In genomic region chr4:38930199-38930598, GRCh38 we compare ENCODE assay signal across 13 cellular contexts.
A peak's percentile ranks its signal among the peaks of the same experiment; 100 is the strongest.
DNase-seq lines count a peak whose midpoint lies in the region; ATAC-seq lines count a peak whose summit lies in the region.
"Had no signal": no experiment of that assay in that cellular context is flagged by ENCODE, and none has a peak within 500 bp of the region (broad histone marks: within the 10 kb centered on the region; RNA-seq: fewer than 3 reads in every experiment).

No MANE protein-coding gene starts in this region.

- DNase-seq in NCI-H2227 treated with DMSO at 0.1 percent for 48 hours (lab: John Stamatoyannopoulos, UW) (peak; percentile 46), NCI-H2227 (lab: John Stamatoyannopoulos, UW; ENCODE audit: unreplicated experiment) (no peak), dedifferentiated amniotic fluid mesenchymal stem cell (ENCODE audit: extremely low spot score) (no peak)
- no peak for DNase-seq in stimulated activated naive CD8-positive, alpha-beta T cell treated with anti-CD3 and anti-CD28 coated beads, Interleukin-15, Interleukin-2, amounts not matched to agents 100 U/mL and 50 U/mL, for 24 hours
- DNase-seq in T-helper 2 cell treated with Interferon-gamma antibody and Interleukin-4, amounts not matched to agents 5 μg/mL and 100 μg/mL, for 36 hours (ENCODE audit: low spot score) = no peak
- no peak for DNase-seq in stimulated activated CD4-positive, alpha-beta T cell treated with anti-CD3 and anti-CD28 coated beads, Interleukin-15, amount 100 ng/mL, for 24 hours
- DNase-seq: Calu3, esophagus squamous epithelium, NCI-H2081 treated with DMSO at 0.1 percent for 48 hours, testis had no signal

- H3K36me3 Mint-ChIP-seq in activated T-helper 17 cell treated with anti-CD3 and anti-CD28 coated beads, Interleukin-2, amount 50 U/mL, for 72 hours (ENCODE audit: low read depth) = no peaks in the 10 kb centered on the region
- H3K36me3 Mint-ChIP-seq in T-helper 2 cell treated with Interferon-gamma antibody and Interleukin-4, amounts not matched to agents 5 μg/mL and 100 μg/mL, for 36 hours (ENCODE audit: low read depth) = no peaks in the 10 kb centered on the region
- H3K36me3 Mint-ChIP-seq: activated naive CD4-positive, alpha-beta T cell treated with anti-CD3 and anti-CD28 coated beads, Interleukin-2, amount 50 U/mL, for 24 hours had no signal

- H3K4me1 Mint-ChIP-seq in activated T-helper 17 cell treated with anti-CD3 and anti-CD28 coated beads, Interleukin-2, amount 50 U/mL, for 72 hours = peaks cover 3% of the 10 kb centered on the region
- peaks cover 5% of the 10 kb centered on the region for H3K4me1 Mint-ChIP-seq in T-helper 2 cell treated with Interferon-gamma antibody and Interleukin-4, amounts not matched to agents 5 μg/mL and 100 μg/mL, for 36 hours (ENCODE audit: low read depth)
- H3K4me1 Mint-ChIP-seq: activated naive CD4-positive, alpha-beta T cell treated with anti-CD3 and anti-CD28 coated beads, Interleukin-2, amount 50 U/mL, for 24 hours had no signal

- no peak overlapping the region for H3K27ac Mint-ChIP-seq in activated T-helper 17 cell treated with anti-CD3 and anti-CD28 coated beads, Interleukin-2, amount 50 U/mL, for 72 hours
- H3K27ac Mint-ChIP-seq in T-helper 2 cell treated with Interferon-gamma antibody and Interleukin-4, amounts not matched to agents 5 μg/mL and 100 μg/mL, for 36 hours = no peak overlapping the region
- H3K27ac Mint-ChIP-seq: activated naive CD4-positive, alpha-beta T cell treated with anti-CD3 and anti-CD28 coated beads, Interleukin-2, amount 50 U/mL, for 24 hours had no signal

- H3K27me3 Mint-ChIP-seq in activated T-helper 17 cell treated with anti-CD3 and anti-CD28 coated beads, Interleukin-2, amount 50 U/mL, for 72 hours = no peaks in the 10 kb centered on the region
- peaks cover 3% of the 10 kb centered on the region for H3K27me3 Mint-ChIP-seq in T-helper 2 cell treated with Interferon-gamma antibody and Interleukin-4, amounts not matched to agents 5 μg/mL and 100 μg/mL, for 36 hours (ENCODE audit: low read depth)
- H3K27me3 Mint-ChIP-seq: activated naive CD4-positive, alpha-beta T cell treated with anti-CD3 and anti-CD28 coated beads, Interleukin-2, amount 50 U/mL, for 24 hours had no signal

- H3K9me3 Mint-ChIP-seq in activated T-helper 17 cell treated with anti-CD3 and anti-CD28 coated beads, Interleukin-2, amount 50 U/mL, for 72 hours = no peaks in the 10 kb centered on the region
- H3K9me3 Mint-ChIP-seq in T-helper 2 cell treated with Interferon-gamma antibody and Interleukin-4, amounts not matched to agents 5 μg/mL and 100 μg/mL, for 36 hours = no peaks in the 10 kb centered on the region
- H3K9me3 Mint-ChIP-seq: activated naive CD4-positive, alpha-beta T cell treated with anti-CD3 and anti-CD28 coated beads, Interleukin-2, amount 50 U/mL, for 24 hours had no signal

- no peak overlapping the region for H3K4me3 Mint-ChIP-seq in activated T-helper 17 cell treated with anti-CD3 and anti-CD28 coated beads, Interleukin-2, amount 50 U/mL, for 72 hours
- no peak overlapping the region for H3K4me3 Mint-ChIP-seq in T-helper 2 cell treated with Interferon-gamma antibody and Interleukin-4, amounts not matched to agents 5 μg/mL and 100 μg/mL, for 36 hours
- H3K4me3 Mint-ChIP-seq: activated naive CD4-positive, alpha-beta T cell treated with anti-CD3 and anti-CD28 coated beads, Interleukin-2, amount 50 U/mL, for 24 hours had no signal

- peak; percentile 92 for ATAC-seq in HG02759 (IDR thresholded peaks at IDR 0.05; ENCODE audit: unreplicated experiment)
- ATAC-seq in activated T-helper 17 cell treated with anti-CD3 and anti-CD28 coated beads, Interleukin-2, amount 50 U/mL, for 72 hours (replicated peaks) = peak; percentile 56
- peak; percentile 28 for ATAC-seq in stimulated activated naive CD8-positive, alpha-beta T cell treated with anti-CD3 and anti-CD28 coated beads, Interleukin-15, Interleukin-2, amounts not matched to agents 100 U/mL and 50 U/mL, for 24 hours

Comparison
In these comparisons a context has a peak if more than half of its experiments do, and no peak if none do; other contexts are left out.
1. ATAC-seq: peak in every context shown above with its lines; median percentile 92 in HG02759; 56 in activated T-helper 17 cell treated with anti-CD3 and anti-CD28 coated beads, Interleukin-2, amount 50 U/mL, for 72 hours; 28 in stimulated activated naive CD8-positive, alpha-beta T cell treated with anti-CD3 and anti-CD28 coated beads, Interleukin-15, Interleukin-2, amounts not matched to agents 100 U/mL and 50 U/mL, for 24 hours.